9 cellular contexts compared by ENCODE assay signal in genomic region chr14:20971705-20972021, GRCh38. TPM values are rescaled to one million over a fixed set of nuclear protein-coding genes. Genes with fewer than 3 reads are reported as not detected.
A peak's percentile ranks its signal among the peaks of the same experiment; 100 is the strongest.
DNase-seq lines count a peak whose midpoint lies in the region; ATAC-seq and TF ChIP-seq lines count a peak whose summit lies in the region.
"Had no signal": no experiment of that assay in that cellular context is flagged by ENCODE, and none has a peak within 500 bp of the region (broad histone marks: within the 10 kb centered on the region; RNA-seq: fewer than 3 reads in every experiment).

No MANE protein-coding gene starts in this region.

- H3K4me1 ChIP-seq in endodermal cell (ENCODE audit: control insufficient read depth, insufficient read depth, low read length) (no peaks in the 10 kb centered on the region), osteoblast (ENCODE audit: insufficient read depth, low read length) (peaks cover 13% of the 10 kb centered on the region)

- H3K27me3 Mint-ChIP-seq in IgD-negative memory B cell (peaks cover 25% of the 10 kb centered on the region), endodermal cell (ENCODE audit: insufficient read depth) (peaks cover 39% of the 10 kb centered on the region)

- H3K9me3 Mint-ChIP-seq in IgD-negative memory B cell (no peaks in the 10 kb centered on the region), endodermal cell (no peaks in the 10 kb centered on the region)

- H3K27ac ChIP-seq in endodermal cell (ENCODE audit: low read depth, low read length) (no peak overlapping the region), osteoblast (ENCODE audit: low read depth, low read length) (peak overlapping the region; percentile 36)

- peak overlapping the region; percentile 100 for H3K4me2 ChIP-seq in osteoblast (ENCODE audit: insufficient read depth, low read length)

- peak; percentile 10 for DNase-seq in GM19238 (ENCODE audit: insufficient read length, low spot score)
- DNase-seq in endodermal cell: no peak
- no peak for DNase-seq in osteoblast (ENCODE audit: insufficient read length, low spot score, missing footprints)
- DNase-seq in central memory CD4-positive, alpha-beta T cell: no peak
- DNase-seq in activated CD4-positive, alpha-beta T cell treated with anti-CD3 and anti-CD28 coated beads for 1 hour: no peak
- DNase-seq in activated CD4-positive, CD25-positive, alpha-beta regulatory T cell treated with anti-CD3 and anti-CD28 coated beads, Interleukin-2, amount 50 U/mL, for 72 hours: no peak

- H3K9me3 ChIP-seq in endodermal cell (ENCODE audit: control insufficient read depth, low read length) (no peaks in the 10 kb centered on the region), osteoblast (ENCODE audit: low read depth, low read length) (no peaks in the 10 kb centered on the region)

- H4K20me1 ChIP-seq in osteoblast (ENCODE audit: insufficient read depth, low read length): no peaks in the 10 kb centered on the region

- peak overlapping the region; percentile 95 for H3K4me3 ChIP-seq in endodermal cell (ENCODE audit: low read length)
- H3K4me3 ChIP-seq in osteoblast (ENCODE audit: insufficient read depth, low read length): peak overlapping the region; percentile 88

- H3K27me3 ChIP-seq in endodermal cell (ENCODE audit: control insufficient read depth, insufficient read depth, low read length, poor library complexity, severe bottlenecking) (peaks cover 22% of the 10 kb centered on the region), osteoblast (ENCODE audit: insufficient read depth, low read length) (peaks cover 18% of the 10 kb centered on the region)

- peak overlapping the region; percentile 100 for H2AFZ ChIP-seq in osteoblast (ENCODE audit: low read length)

- peaks cover 3 to 7% (median 3%) of the 10 kb centered on the region in 3 donors for H3K4me1 Mint-ChIP-seq in IgD-negative memory B cell
- H3K4me1 Mint-ChIP-seq in endodermal cell: peaks cover 7% of the 10 kb centered on the region

- H3K36me3 Mint-ChIP-seq in IgD-negative memory B cell (peaks cover 2% of the 10 kb centered on the region), endodermal cell (ENCODE audit: low read depth) (no peaks in the 10 kb centered on the region)

- 16 to 28% methylated on average over 7 to 8 of the region's 8 CpGs for WGBS in endodermal cell (ENCODE audit: insufficient coverage in 1 of 2, insufficient read length in 1 of 2), 2 experiments

- H3K27ac Mint-ChIP-seq in IgD-negative memory B cell (no peak overlapping the region), endodermal cell (peak overlapping the region; percentile 96)

- ATAC-seq in GM21529 (IDR thresholded peaks at IDR 0.05; ENCODE audit: unreplicated experiment): no peak

- H3K36me3 ChIP-seq in endodermal cell (ENCODE audit: control insufficient read depth, insufficient read depth, low read length) (no peaks in the 10 kb centered on the region), osteoblast (ENCODE audit: insufficient read depth, low read length) (no peaks in the 10 kb centered on the region)

- H3K4me3 Mint-ChIP-seq in IgD-negative memory B cell: peak overlapping the region; percentile 85 to 99 (median 93)
- peak overlapping the region; percentile 83 for H3K4me3 Mint-ChIP-seq in endodermal cell

- no peak overlapping the region for H3K9ac ChIP-seq in endodermal cell (ENCODE audit: extremely low read depth, low read length, poor library complexity, severe bottlenecking)

- TF ChIP-seq CTCF in endodermal cell (conservative IDR thresholded peaks at IDR 0.05) (no peak), osteoblast (IDR thresholded peaks at IDR 0.05; ENCODE audit: extremely low read depth, low read depth, low read length) (no peak)

- no peaks in the 10 kb centered on the region for H3K79me2 ChIP-seq in osteoblast (ENCODE audit: insufficient read depth, low read length)

RNA-seq across cellular contexts. Expression of gene RNASE2, which starts 16.4 kb away (rescaled TPM):
- polyA plus RNA-seq in IgD-negative memory B cell: 0.45 TPM
- total RNA-seq in endodermal cell (not detected), osteoblast (not detected in 2 replicates)
- polyA plus RNA-seq in endodermal cell (2013, experiment 1 of 2): not detected
- polyA plus RNA-seq in endodermal cell (2013, experiment 2 of 2): not detected
- total RNA-seq: renal cortical epithelial cell had no signal

RNA-seq across cellular contexts. Expression of gene METTL17, which starts 18.1 kb away (rescaled TPM):
- polyA plus RNA-seq in IgD-negative memory B cell: 40.6 TPM
- total RNA-seq in endodermal cell: 10 to 100 TPM; 65.1 to 80.2 TPM
- 103 TPM for polyA plus RNA-seq in endodermal cell (2013, experiment 1 of 2)
- 90.0 TPM for polyA plus RNA-seq in endodermal cell (2013, experiment 2 of 2)
- total RNA-seq in osteoblast: 43.3 and 50.3 TPM in 2 replicates

RNA-seq across cellular contexts. Expression of gene SLC39A2, which starts 27.4 kb away (rescaled TPM):
- not detected for polyA plus RNA-seq in IgD-negative memory B cell
- total RNA-seq in endodermal cell (under 1 TPM; 0.35 to 0.46 TPM), osteoblast (0.72 TPM in 1 of 2 replicates, not detected in the other)
- 0.46 TPM for polyA plus RNA-seq in endodermal cell (2013, experiment 1 of 2)
- 0.37 TPM for polyA plus RNA-seq in endodermal cell (2013, experiment 2 of 2)
- total RNA-seq: renal cortical epithelial cell had no signal

RNA-seq across cellular contexts. Expression of gene NDRG2, which starts 53.2 kb away (rescaled TPM):
- 4.9 TPM for polyA plus RNA-seq in IgD-negative memory B cell
- total RNA-seq in endodermal cell: 10 to 100 TPM; 46.3 to 52.8 TPM
- 29.0 TPM for polyA plus RNA-seq in endodermal cell (2013, experiment 1 of 2)
- 32.2 TPM for polyA plus RNA-seq in endodermal cell (2013, experiment 2 of 2)
- total RNA-seq in osteoblast: under 0.01 TPM in 1 of 2 replicates, not detected in the other

RNA-seq across cellular contexts. Expression of gene TPPP2, which starts 58.4 kb away (rescaled TPM):
- not detected for polyA plus RNA-seq in IgD-negative memory B cell
- total RNA-seq in endodermal cell: 1 to 10 TPM in 1 of 2 donors, under 1 TPM in 1; 0.73 to 1.7 TPM
- not detected for polyA plus RNA-seq in endodermal cell (2013, experiment 1 of 2)
- not detected for polyA plus RNA-seq in endodermal cell (2013, experiment 2 of 2)
- not detected in 2 replicates for total RNA-seq in osteoblast
- total RNA-seq: renal cortical epithelial cell had no signal
